In genomic region chr9:27554712-27555111, GRCh38 we compare ENCODE assay signal across 2 cellular contexts.
TF ChIP-seq lines count a peak whose summit lies in the region.

No MANE protein-coding gene starts in this region.

TF ChIP-seq in HepG2, 621 proteins besides CTCF, POLR2A, EP300 and RAD21:
- TF ChIP-seq MAFK (conservative IDR thresholded peaks at IDR 0.05 in 1 of 2, IDR thresholded peaks at IDR 0.05 in 1 of 2; ENCODE audit: low read length in 2 of 2) (peak; percentile 89 to 94), MAFF (IDR thresholded peaks at IDR 0.05; ENCODE audit: low read depth, low read length) (peak; percentile 93), ZEB1 (IDR thresholded peaks at IDR 0.05; ENCODE audit: insufficient replicate concordance, low read depth) (no peak), ZNF768 (CRISPR knock-in tag; IDR thresholded peaks at IDR 0.05) (no peak), LCORL (IDR thresholded peaks at IDR 0.05) (no peak), LCORL (CRISPR knock-in tag; IDR thresholded peaks at IDR 0.05) (no peak)

TF ChIP-seq in IMR-90, 13 proteins besides CTCF, POLR2A, EP300 and RAD21:
- TF ChIP-seq MAFK (IDR thresholded peaks at IDR 0.05; ENCODE audit: low read depth, low read length) (peak; percentile 91), SMC3 (IDR thresholded peaks at IDR 0.05; ENCODE audit: low read depth, low read length) (no peak)
TF ChIP-seq in IMR-90: peak in this region for 1.
